In the genomic region with DNA sequence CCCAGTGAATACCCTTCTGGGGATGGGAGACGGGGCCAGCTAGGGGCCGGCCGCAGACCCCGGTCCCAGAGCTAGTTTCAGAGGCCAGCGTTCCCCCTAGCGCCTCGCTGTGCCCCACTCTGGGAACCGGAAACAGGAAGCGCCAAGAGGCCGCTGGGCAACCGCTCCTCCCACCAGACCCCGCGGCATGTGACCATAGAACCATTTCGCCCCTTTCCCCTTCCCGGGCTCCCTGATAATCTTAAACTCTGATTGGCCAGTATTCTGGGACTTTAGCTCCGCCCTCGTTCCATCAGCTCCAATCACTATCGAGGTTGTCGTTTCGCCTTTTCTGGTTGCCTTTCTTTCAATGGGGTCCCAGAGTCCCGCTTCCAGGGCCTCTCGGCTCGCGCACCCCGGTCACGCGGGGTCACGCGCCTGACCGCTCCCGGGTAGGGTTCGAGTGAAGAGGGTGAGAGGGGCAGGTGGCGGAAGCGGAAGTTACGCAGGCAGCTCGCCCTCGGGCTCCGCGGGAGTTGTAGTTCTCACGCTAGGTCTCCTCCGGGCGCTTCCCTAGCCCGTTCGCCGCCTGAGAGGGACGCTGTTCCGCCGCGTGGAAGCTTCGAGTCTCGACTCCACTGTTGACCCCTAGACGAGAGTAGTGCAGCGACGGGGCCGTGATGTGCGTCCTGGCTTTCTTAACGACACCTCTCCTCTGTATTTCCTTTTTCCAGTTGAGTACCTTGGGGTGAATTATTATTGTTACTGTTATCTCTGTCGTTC, we compare ENCODE assay signal across 1 cellular context.
TF ChIP-seq lines count a peak whose summit lies in the region.

M6PR (minus strand) TSS at position 121 of the 762 bp plus-strand sequence. CDS start 3,241 bp downstream, outside the sequence.

TF ChIP-seq in SK-N-SH, 30 proteins besides CTCF, POLR2A, EP300 and RAD21 (continued from another document):
- TF ChIP-seq IRF3 (IDR thresholded peaks at IDR 0.05; ENCODE audit: low read depth, low read length), result no peak
- TF ChIP-seq, protein P1, sequence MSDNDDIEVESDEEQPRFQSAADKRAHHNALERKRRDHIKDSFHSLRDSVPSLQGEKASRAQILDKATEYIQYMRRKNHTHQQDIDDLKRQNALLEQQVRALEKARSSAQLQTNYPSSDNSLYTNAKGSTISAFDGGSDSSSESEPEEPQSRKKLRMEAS (IDR thresholded peaks at IDR 0.05; ENCODE audit: low read depth), result peak; percentile 72
- TF ChIP-seq NRF1 (IDR thresholded peaks at IDR 0.05; ENCODE audit: low read depth, low read length), result peak; percentile 39; the same call in 1 of the 2 replicates
- 0 out of 2 replicates have a peak, but pooled peaks have one; percentile 48 for TF ChIP-seq RXRA (IDR thresholded peaks at IDR 0.05; ENCODE audit: borderline replicate concordance, low read depth)
- no peak for TF ChIP-seq MEF2A (IDR thresholded peaks at IDR 0.05; ENCODE audit: borderline replicate concordance, low read depth)
- TF ChIP-seq FOSL2 (IDR thresholded peaks at IDR 0.05; ENCODE audit: borderline replicate concordance, low read depth), result no peak
- no peak for TF ChIP-seq FOXJ3 (CRISPR knock-in tag; IDR thresholded peaks at IDR 0.05)
- peak; percentile 91 for TF ChIP-seq POLR2AphosphoS5 (IDR thresholded peaks at IDR 0.05; ENCODE audit: low read depth, low read length)
- TF ChIP-seq, protein P2, sequence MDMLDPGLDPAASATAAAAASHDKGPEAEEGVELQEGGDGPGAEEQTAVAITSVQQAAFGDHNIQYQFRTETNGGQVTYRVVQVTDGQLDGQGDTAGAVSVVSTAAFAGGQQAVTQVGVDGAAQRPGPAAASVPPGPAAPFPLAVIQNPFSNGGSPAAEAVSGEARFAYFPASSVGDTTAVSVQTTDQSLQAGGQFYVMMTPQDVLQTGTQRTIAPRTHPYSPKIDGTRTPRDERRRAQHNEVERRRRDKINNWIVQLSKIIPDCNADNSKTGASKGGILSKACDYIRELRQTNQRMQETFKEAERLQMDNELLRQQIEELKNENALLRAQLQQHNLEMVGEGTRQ (IDR thresholded peaks at IDR 0.05; ENCODE audit: borderline replicate concordance, low read depth, low read length), result peak; percentile 73
- TF ChIP-seq, protein P3, sequence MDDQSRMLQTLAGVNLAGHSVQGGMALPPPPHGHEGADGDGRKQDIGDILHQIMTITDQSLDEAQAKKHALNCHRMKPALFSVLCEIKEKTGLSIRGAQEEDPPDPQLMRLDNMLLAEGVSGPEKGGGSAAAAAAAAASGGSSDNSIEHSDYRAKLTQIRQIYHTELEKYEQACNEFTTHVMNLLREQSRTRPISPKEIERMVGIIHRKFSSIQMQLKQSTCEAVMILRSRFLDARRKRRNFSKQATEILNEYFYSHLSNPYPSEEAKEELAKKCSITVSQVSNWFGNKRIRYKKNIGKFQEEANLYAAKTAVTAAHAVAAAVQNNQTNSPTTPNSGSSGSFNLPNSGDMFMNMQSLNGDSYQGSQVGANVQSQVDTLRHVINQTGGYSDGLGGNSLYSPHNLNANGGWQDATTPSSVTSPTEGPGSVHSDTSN (IDR thresholded peaks at IDR 0.05), result 0 out of 2 replicates have a peak, but pooled peaks have one; percentile 4
TF ChIP-seq in SK-N-SH: peak in this region for 16.
